ENCODE assay signal across 17 cellular contexts in genomic region chr3:139121513-139122220, GRCh38.
DNase-seq lines count a peak whose midpoint lies in the region; ATAC-seq, FAIRE-seq and TF ChIP-seq lines count a peak whose summit lies in the region.
"Had no signal": no experiment of that assay in that cellular context is flagged by ENCODE, and none has a peak within 500 bp of the region (broad histone marks: within the 10 kb centered on the region; RNA-seq: fewer than 3 reads in every experiment).

No MANE protein-coding gene starts in this region.

- no peak for TF ChIP-seq CTCF in A549 (IDR thresholded peaks at IDR 0.05)
- TF ChIP-seq CTCF in Loucy (conservative IDR thresholded peaks at IDR 0.05; ENCODE audit: low read length) = no peak
- TF ChIP-seq CTCF in testis (IDR thresholded peaks at IDR 0.05) = no peak

- H3K4me3 ChIP-seq in A549 (no peak overlapping the region), Loucy (ENCODE audit: low read length, poor library complexity, severe bottlenecking) (no peak overlapping the region), testis (no peak overlapping the region)
- H3K4me3 ChIP-seq: dorsolateral prefrontal cortex had no signal

- H3K27me3 ChIP-seq in Loucy (ENCODE audit: insufficient read depth, low read length, poor library complexity, severe bottlenecking) (no peaks in the 10 kb centered on the region), testis (no peaks in the 10 kb centered on the region)
- H3K27me3 ChIP-seq: dorsolateral prefrontal cortex had no signal

- ATAC-seq in A549 = peak; percentile 46 to 75; a peak in 5 of 6 replicates

- peak overlapping the region; percentile 76 for H3K9ac ChIP-seq in Loucy (ENCODE audit: low read depth, low read length, poor library complexity, severe bottlenecking)

- H3K27ac ChIP-seq in A549 = peak overlapping the region; percentile 29 to 72; a peak in 4 of 6 replicates
- H3K27ac ChIP-seq in testis = no peak overlapping the region
- H3K27ac ChIP-seq: dorsolateral prefrontal cortex had no signal

- peak overlapping the region; percentile 59 for H3K4me2 ChIP-seq in A549
- peak overlapping the region; percentile 86 for H3K4me2 ChIP-seq in Loucy (ENCODE audit: low read depth, low read length, poor library complexity, severe bottlenecking)

- H3K79me2 ChIP-seq in Loucy (ENCODE audit: insufficient read depth, low read length) = no peaks in the 10 kb centered on the region

- H2AFZ ChIP-seq in Loucy (ENCODE audit: low read length) = no peak overlapping the region

- CTCF ChIA-PET in A549 (lab: Yijun Ruan, JAX) = interaction anchor here (1.0 to 4.6 kb wide), 4 partner anchors 10 to 209 kb away, joined by 3 to 30 read pairs (median 7); no protein-coding TSS in a partner anchor

- TF ChIP-seq POLR2A in A549 (IDR thresholded peaks at IDR 0.05; ENCODE audit: low read length) (no peak), erythroblast (IDR thresholded peaks at IDR 0.05; ENCODE audit: low read length) (peak; percentile 29), testis (IDR thresholded peaks at IDR 0.05) (no peak)

- intact Hi-C loops in testis (cut with DNase I; ENCODE audit: low total_unique reads) = no loop called here

- H3K36me3 ChIP-seq in Loucy (ENCODE audit: insufficient read depth, low read length) = no peaks in the 10 kb centered on the region
- H3K36me3 ChIP-seq in testis (ENCODE audit: low read depth, missing control alignments) = no peaks in the 10 kb centered on the region

- FAIRE-seq in A549 (lab: Jason Lieb, UNC) = no peak
- FAIRE-seq: H1, urothelium cell line had no signal

- no peak for TF ChIP-seq RAD21 in A549 (conservative IDR thresholded peaks at IDR 0.05 in 1 of 2, IDR thresholded peaks at IDR 0.05 in 1 of 2)

- no peaks in the 10 kb centered on the region for H3K9me3 ChIP-seq in A549
- H3K9me3 ChIP-seq in Loucy (ENCODE audit: insufficient read depth, low read depth, low read length) = no peaks in the 10 kb centered on the region
- no peaks in the 10 kb centered on the region for H3K9me3 ChIP-seq in testis

- no peak for TF ChIP-seq EP300 in A549 (IDR thresholded peaks at IDR 0.05)

- H3K9me2 ChIP-seq in Loucy (replicated peaks; ENCODE audit: low read depth, low read length) = no peaks in the 10 kb centered on the region

- H4K20me1 ChIP-seq in Loucy (ENCODE audit: insufficient read depth, low read length, poor library complexity, severe bottlenecking) = no peaks in the 10 kb centered on the region

- POLR2A ChIA-PET in A549 (lab: Yijun Ruan, JAX) = no interaction called here

- 24% methylated on average over 6 of the region's 8 CpGs for WGBS in A549 (ENCODE audit: missing lambda C conversion rate)
- WGBS in testis, 2 donors = 62 to 73% methylated on average over 8 of the region's 8 CpGs

- H3K4me1 ChIP-seq in A549 (peaks cover 26% of the 10 kb centered on the region), Loucy (ENCODE audit: insufficient read depth, low read length, poor library complexity, severe bottlenecking) (peaks cover 89% of the 10 kb centered on the region), testis (no peaks in the 10 kb centered on the region)

- DNase-seq in A549 (ENCODE audit: low read depth in 1 of 2, low spot score in 1 of 2) (peak in 1 of 2 experiments; percentile 50), erythroblast (lab: John Stamatoyannopoulos, UW) (peak; percentile 64 to 71), mucosa of gallbladder (ENCODE audit: low spot score) (peak; percentile 79), GM03348 (ENCODE audit: low spot score) (no peak), testis (no peak), DMS 273 (lab: John Stamatoyannopoulos, UW; ENCODE audit: unreplicated experiment) (no peak), SW480 (ENCODE audit: low spot score) (no peak)
- DNase-seq: activated naive CD8-positive, alpha-beta T cell treated with anti-CD3 and anti-CD28 coated beads, Interleukin-2, amount 10 ng/mL, durations not matched to agents 7 days and 5 days; DND-41; dorsolateral prefrontal cortex; NCI-H1105 treated with DMSO at 0.1 percent for 48 hours; NCI-H524 treated with DMSO at 0.1 percent for 48 hours; nucleus accumbens; RPMI8226 had no signal

- H3F3A ChIP-seq in Loucy (ENCODE audit: low read depth) = no peaks in the 10 kb centered on the region; the same call in 1 of the 2 replicates

TF ChIP-seq in A549, 52 proteins besides CTCF, POLR2A, EP300 and RAD21:
- TF ChIP-seq CBX8 (IDR thresholded peaks at IDR 0.05) = no peak
- no peak for TF ChIP-seq BCL3 (IDR thresholded peaks at IDR 0.05)
- TF ChIP-seq SREBF2 (IDR thresholded peaks at IDR 0.05) = no peak
- TF ChIP-seq MAFK (IDR thresholded peaks at IDR 0.05; ENCODE audit: partially characterized antibody) = no peak
- TF ChIP-seq POLR2AphosphoS2 (conservative IDR thresholded peaks at IDR 0.05; ENCODE audit: low read length) = no peak
- no peak for TF ChIP-seq EHF (CRISPR knock-in tag; IDR thresholded peaks at IDR 0.05)
- TF ChIP-seq MAX (IDR thresholded peaks at IDR 0.05) = no peak
- TF ChIP-seq TFCP2L1 (CRISPR knock-in tag; IDR thresholded peaks at IDR 0.05) = no peak
- peak; percentile 63 for TF ChIP-seq GATA3 (IDR thresholded peaks at IDR 0.05; ENCODE audit: borderline replicate concordance)
- no peak for TF ChIP-seq JUN (IDR thresholded peaks at IDR 0.05)
- no peak for TF ChIP-seq RFX5 (IDR thresholded peaks at IDR 0.05)
- no peak for TF ChIP-seq FOSL2 (IDR thresholded peaks at IDR 0.05)
- TF ChIP-seq FOSL2 (CRISPR knock-in tag; IDR thresholded peaks at IDR 0.05) = no peak
- no peak for TF ChIP-seq NPAS2 (CRISPR knock-in tag; IDR thresholded peaks at IDR 0.05; ENCODE audit: borderline replicate concordance)
- TF ChIP-seq ZNF302 (CRISPR knock-in tag; IDR thresholded peaks at IDR 0.05) = no peak
- TF ChIP-seq PBX3 (IDR thresholded peaks at IDR 0.05) = no peak
- peak; percentile 77 to 94 for TF ChIP-seq CEBPB (IDR thresholded peaks at IDR 0.05)
- no peak for TF ChIP-seq MYC (IDR thresholded peaks at IDR 0.05; ENCODE audit: borderline replicate concordance, low read length)

Comparison
In these comparisons a context has a peak if more than half of its experiments do, and no peak if none do; other contexts are left out.
1. DNase-seq: peak in erythroblast (2 of 2) and mucosa of gallbladder (single experiment); none in GM03348 (single experiment), testis (single experiment), DMS 273 (single experiment) and SW480 (single experiment).
2. H3K27ac ChIP-seq: peak in A549 (2 of 2); none in testis (0 of 2).